Comparison of ENCODE assay signal across 8 cellular contexts in genomic region chr17:58249270-58250133, GRCh38. TPM values are rescaled to one million over a fixed set of nuclear protein-coding genes. Genes with fewer than 3 reads are reported as not detected.
A peak's percentile ranks its signal among the peaks of the same experiment; 100 is the strongest.
DNase-seq lines count a peak whose midpoint lies in the region; ATAC-seq and TF ChIP-seq lines count a peak whose summit lies in the region.

No MANE protein-coding gene starts in this region.

- 4 to 18% (median 5%) methylated on average over 15 to 57 of the region's 57 CpGs for WGBS in adrenal gland, 4 donors
- WGBS in urinary bladder: 5% methylated on average over 57 of the region's 57 CpGs

- intact Hi-C loops in adrenal gland (cut with DNase I): no loop called here

- POLR2A ChIA-PET in AG04450 (lab: Yijun Ruan, JAX): interaction anchor here (0.5 to 0.9 kb wide), 2 partner anchors 201 to 382 kb away, joined by 3 to 4 read pairs; no protein-coding TSS in a partner anchor

- H3K9me3 ChIP-seq in AG04450 (ENCODE audit: control insufficient read depth, insufficient read depth, low read length) (peaks cover 2% of the 10 kb centered on the region; the same call in 1 of the 2 replicates), MG63 (no peaks in the 10 kb centered on the region), adrenal gland (replicated peaks in 1 of 3) (no peaks in the 10 kb centered on the region), right atrium auricular region (no peaks in the 10 kb centered on the region)

- no peaks in the 10 kb centered on the region for H3K36me3 ChIP-seq in MG63
- no peaks in the 10 kb centered on the region for H3K36me3 ChIP-seq in adrenal gland (replicated peaks in 1 of 2)
- no peaks in the 10 kb centered on the region for H3K36me3 ChIP-seq in right atrium auricular region
- no peaks in the 10 kb centered on the region for H3K36me3 ChIP-seq in urinary bladder (ENCODE audit: insufficient read depth)

- H3K27ac ChIP-seq in AG04450 (ENCODE audit: low read depth, low read length) (no peak overlapping the region), adrenal gland (no peak overlapping the region), right atrium auricular region (no peak overlapping the region), urinary bladder (ENCODE audit: low read depth) (no peak overlapping the region)

- H3K27me3 ChIP-seq in AG04450 (ENCODE audit: control insufficient read depth, insufficient read depth, low read length): peaks cover 46% of the 10 kb centered on the region
- H3K27me3 ChIP-seq in MG63: no peaks in the 10 kb centered on the region
- H3K27me3 ChIP-seq in adrenal gland: peaks cover 4% of the 10 kb centered on the region
- H3K27me3 ChIP-seq in right atrium auricular region: peaks cover 0 to 4% of the 10 kb centered on the region in 2 donors

- H3K4me3 ChIP-seq in AG04450 (ENCODE audit: low read depth, low read length) (peak overlapping the region; percentile 60), MG63 (peak overlapping the region; percentile 24), adrenal gland (peak overlapping the region in 2 of 4 donors; percentile 35 to 56), right atrium auricular region (peak overlapping the region; percentile 42 to 53), urinary bladder (ENCODE audit: low read depth, low read length) (peak overlapping the region; percentile 40)

- ATAC-seq in GM19025 (IDR thresholded peaks at IDR 0.05; ENCODE audit: low read depth, unreplicated experiment): peak; percentile 69

- CTCF ChIA-PET in AG04450 (lab: Charles Lee): interaction anchor here (0.6 to 2.1 kb wide), 35 partner anchors 12 to 1773 kb away, joined by 3 to 28 read pairs (median 4); partner anchors contain the start of genes LPO, RNF43 and SUPT4H1

- peak; percentile 81 for TF ChIP-seq CTCF in AG04450 (IDR thresholded peaks at IDR 0.05; ENCODE audit: low read depth, low read length)
- peak; percentile 73 to 91 (median 84) for TF ChIP-seq CTCF in adrenal gland (IDR thresholded peaks at IDR 0.05)
- TF ChIP-seq CTCF in right atrium auricular region (IDR thresholded peaks at IDR 0.05): peak; percentile 77 to 96

- no peak for TF ChIP-seq POLR2A in adrenal gland (IDR thresholded peaks at IDR 0.05)

- DNase-seq in AG04450 (ENCODE audit: low read depth, low spot score) (peak; percentile 1), MG63 (peak; percentile 62), SW480 (ENCODE audit: low spot score) (peak; percentile 11), adrenal gland (peak; percentile 48 to 72 (median 65)), right atrium auricular region (ENCODE audit: low spot score) (peak; percentile 59), putamen (ENCODE audit: low spot score) (peak; percentile 45)

- H3K4me1 ChIP-seq in adrenal gland (replicated peaks in 1 of 2): peaks cover 5 to 7% of the 10 kb centered on the region in 2 donors
- H3K4me1 ChIP-seq in right atrium auricular region: peaks cover 0 to 11% of the 10 kb centered on the region in 2 donors
- H3K4me1 ChIP-seq in urinary bladder (ENCODE audit: insufficient read depth): no peaks in the 10 kb centered on the region

RNA-seq across cellular contexts. Expression of gene LPO, which starts 11.1 kb away (rescaled TPM):
- not detected in 2 replicates for polyA plus RNA-seq in AG04450 (2011; rRNA removed)
- not detected in 2 replicates for polyA minus RNA-seq in AG04450 (2011; rRNA and poly(A)+ RNA removed)
- total RNA-seq in MG63 (2014; rRNA removed; shearing (Covaris generic); ENCODE audit: low replicate concordance): not detected in 2 replicates
- total RNA-seq in adrenal gland: not detected
- under 1 TPM in 1 of 3 donors, not detected in 2; 0.16 TPM for polyA plus RNA-seq in adrenal gland
- total RNA-seq in right atrium auricular region: not detected
- not detected for total RNA-seq in urinary bladder
- not detected for polyA plus RNA-seq in urinary bladder

RNA-seq across cellular contexts. Expression of gene MKS1, which starts 30.4 kb away (rescaled TPM):
- polyA plus RNA-seq in AG04450 (2011; rRNA removed) (13.5 and 14.4 TPM in 2 replicates), adrenal gland (10 to 100 TPM; 11.8 to 28.2 (median 20.7) TPM), urinary bladder (11.6 TPM)
- 8.2 and 14.5 TPM in 2 replicates for polyA minus RNA-seq in AG04450 (2011; rRNA and poly(A)+ RNA removed)
- 16.8 and 27.4 TPM in 2 replicates for total RNA-seq in MG63 (2014; rRNA removed; shearing (Covaris generic); ENCODE audit: low replicate concordance)
- total RNA-seq in adrenal gland (10 to 100 TPM in 7 of 8 donors, 1 to 10 TPM in 1; 9.1 to 21.1 (median 14.3) TPM), right atrium auricular region (1 to 10 TPM; 4.8 to 6.4 TPM), urinary bladder (14.0 TPM)

RNA-seq across cellular contexts. Expression of gene MPO, which starts 31.2 kb away (rescaled TPM):
- not detected in 2 replicates for polyA plus RNA-seq in AG04450 (2011; rRNA removed)
- polyA minus RNA-seq in AG04450 (2011; rRNA and poly(A)+ RNA removed): not detected in 2 replicates
- not detected in 2 replicates for total RNA-seq in MG63 (2014; rRNA removed; shearing (Covaris generic); ENCODE audit: low replicate concordance)
- total RNA-seq in adrenal gland: under 1 TPM in 6 of 8 donors, not detected in 2; 0.19 to 0.79 (median 0.38) TPM
- under 1 TPM in 2 of 3 donors, not detected in 1; 0.13 to 0.24 TPM for polyA plus RNA-seq in adrenal gland
- under 1 TPM; 0.12 to 0.30 TPM for total RNA-seq in right atrium auricular region
- total RNA-seq in urinary bladder: 1.0 TPM
- 0.30 TPM for polyA plus RNA-seq in urinary bladder

RNA-seq across cellular contexts. Expression of gene EPX, which starts 57.0 kb away (rescaled TPM):
- not detected in 2 replicates for polyA plus RNA-seq in AG04450 (2011; rRNA removed)
- not detected in 2 replicates for polyA minus RNA-seq in AG04450 (2011; rRNA and poly(A)+ RNA removed)
- total RNA-seq in MG63 (2014; rRNA removed; shearing (Covaris generic); ENCODE audit: low replicate concordance): not detected in 2 replicates
- total RNA-seq in adrenal gland: not detected
- not detected for polyA plus RNA-seq in adrenal gland
- total RNA-seq in right atrium auricular region: not detected
- total RNA-seq in urinary bladder: 0.11 TPM
- not detected for polyA plus RNA-seq in urinary bladder

Comparison
In these comparisons a context has a peak if more than half of its experiments do, and no peak if none do; other contexts are left out.
1. DNase-seq: peak in every context shown above with its lines; median percentile 65 in adrenal gland; 62 in MG63; 59 in right atrium auricular region; 45 in putamen; 11 in SW480; 1 in AG04450.